In genomic region chr9:33044677-33045282, GRCh38 we compare ENCODE assay signal across 8 cellular contexts. TPM values are rescaled to one million over a fixed set of nuclear protein-coding genes. Genes with fewer than 3 reads are reported as not detected.
DNase-seq lines count a peak whose midpoint lies in the region; ATAC-seq and TF ChIP-seq lines count a peak whose summit lies in the region.

No MANE protein-coding gene starts in this region.

- H3K4me3 ChIP-seq in AG10803 (ENCODE audit: low read length) (peak overlapping the region; percentile 71), epithelial cell of proximal tubule (ENCODE audit: low read depth, low read length) (peak overlapping the region; percentile 69)
- H3K4me3 ChIP-seq in naive thymus-derived CD4-positive, alpha-beta T cell (ENCODE audit: low read length): peak overlapping the region; percentile 56

- H3K9me3 ChIP-seq in naive thymus-derived CD4-positive, alpha-beta T cell (ENCODE audit: control insufficient read depth in 2 of 3, low read length in 3 of 3): no peaks in the 10 kb centered on the region

- H3K27me3 ChIP-seq in naive thymus-derived CD4-positive, alpha-beta T cell (ENCODE audit: control insufficient read depth in 2 of 2, insufficient read depth in 2 of 2, low read length in 2 of 2): no peaks in the 10 kb centered on the region

- no peaks in the 10 kb centered on the region for H3K9me3 Mint-ChIP-seq in naive thymus-derived CD4-positive, alpha-beta T cell

- POLR2A ChIA-PET in RWPE1 (lab: Yijun Ruan, JAX; ENCODE audit: low non-redundant PET): interaction anchor here (1.4 kb wide), 1 partner anchor 20 kb away, joined by 3 read pairs; the partner anchor contains the start of gene DNAJA1
- POLR2A ChIA-PET in naive thymus-derived CD4-positive, alpha-beta T cell (lab: Charles Lee): interaction anchor here (0.8 kb wide), 1 partner anchor 31 kb away, joined by 3 read pairs; no protein-coding TSS in a partner anchor

- H3K27ac Mint-ChIP-seq in naive thymus-derived CD4-positive, alpha-beta T cell: peak overlapping the region; percentile 46 to 92 (median 68)

- peak overlapping the region; percentile 69 to 91 (median 82) for H3K4me3 Mint-ChIP-seq in naive thymus-derived CD4-positive, alpha-beta T cell

- peaks cover 0 to 21% (median 3%) of the 10 kb centered on the region in 3 experiments for H3K36me3 ChIP-seq in naive thymus-derived CD4-positive, alpha-beta T cell (ENCODE audit: control insufficient read depth in 2 of 3, insufficient read depth in 3 of 3, low read length in 3 of 3)

- no peak for ATAC-seq in naive thymus-derived CD4-positive, alpha-beta T cell
- ATAC-seq in GM21367 (IDR thresholded peaks at IDR 0.05; ENCODE audit: unreplicated experiment) (no peak), GM21786 (IDR thresholded peaks at IDR 0.05; ENCODE audit: unreplicated experiment) (no peak)

- intact Hi-C loops in naive thymus-derived CD4-positive, alpha-beta T cell (cut with micrococcal nuclease): loop anchor here in 1 of 2 donors (1.0 kb wide), 2 partner anchors 9 to 32 kb away; partner anchors contain the start of gene SMU1

- H3K27me3 Mint-ChIP-seq in naive thymus-derived CD4-positive, alpha-beta T cell: no peaks in the 10 kb centered on the region

- DNase-seq in AG10803 (ENCODE audit: low read depth) (peak; percentile 3), H4 (ENCODE audit: low spot score) (peak; percentile 13), RWPE1 (ENCODE audit: low spot score) (peak; percentile 48), epithelial cell of proximal tubule (ENCODE audit: low read depth) (no peak)
- DNase-seq in naive thymus-derived CD4-positive, alpha-beta T cell: no peak
- no peak for DNase-seq in activated CD4-positive, CD25-positive, alpha-beta regulatory T cell treated with anti-CD3 and anti-CD28 coated beads, Interleukin-2, amount 50 U/mL, for 72 hours

- H3K4me1 ChIP-seq in naive thymus-derived CD4-positive, alpha-beta T cell (ENCODE audit: control insufficient read depth in 2 of 2, insufficient read depth in 2 of 2, low read length in 2 of 2): peaks cover 0 to 6% of the 10 kb centered on the region in 2 donors

- TF ChIP-seq CTCF in AG10803 (conservative IDR thresholded peaks at IDR 0.05; ENCODE audit: low read length) (no peak; the same call in 1 of the 2 replicates), RWPE1 (conservative IDR thresholded peaks at IDR 0.05; ENCODE audit: low read depth) (peak; percentile 66), epithelial cell of proximal tubule (conservative IDR thresholded peaks at IDR 0.05; ENCODE audit: low read depth, low read length) (peak; percentile 57)

- peaks cover 9 to 30% (median 15%) of the 10 kb centered on the region in 5 donors for H3K36me3 Mint-ChIP-seq in naive thymus-derived CD4-positive, alpha-beta T cell

- peak overlapping the region; percentile 95 for H3K27ac ChIP-seq in RWPE1
- H3K27ac ChIP-seq in naive thymus-derived CD4-positive, alpha-beta T cell (ENCODE audit: low read depth, low read length): peak overlapping the region; percentile 68

- peaks cover 8 to 24% (median 19%) of the 10 kb centered on the region in 7 donors for H3K4me1 Mint-ChIP-seq in naive thymus-derived CD4-positive, alpha-beta T cell

- CTCF ChIA-PET in RWPE1 (lab: Yijun Ruan, JAX): interaction anchor here (0.6 kb wide), 1 partner anchor 15 kb away, joined by 3 read pairs; no protein-coding TSS in a partner anchor
- CTCF ChIA-PET in naive thymus-derived CD4-positive, alpha-beta T cell (lab: Charles Lee): no interaction called here

RNA-seq across cellular contexts. Expression of gene DNAJA1, which starts 19.7 kb away (rescaled TPM):
- total RNA-seq in H4 (2014; rRNA removed; shearing (Covaris generic)): 158 and 253 TPM in 2 replicates
- total RNA-seq in epithelial cell of proximal tubule: 149 and 227 TPM in 2 replicates
- 100 to 1,000 TPM in 3 of 5 experiments, 10 to 100 TPM in 2; 66.8 to 204 (median 119) TPM for total RNA-seq in naive thymus-derived CD4-positive, alpha-beta T cell
- polyA plus RNA-seq in naive thymus-derived CD4-positive, alpha-beta T cell: 100 to 1,000 TPM in 1 of 2 donors, 10 to 100 TPM in 1; 77.3 to 116 TPM

RNA-seq across cellular contexts. Expression of gene SMU1, which starts 31.7 kb away (rescaled TPM):
- 31.8 and 32.0 TPM in 2 replicates for total RNA-seq in H4 (2014; rRNA removed; shearing (Covaris generic))
- total RNA-seq in epithelial cell of proximal tubule: 14.4 and 17.9 TPM in 2 replicates
- total RNA-seq in naive thymus-derived CD4-positive, alpha-beta T cell: 10 to 100 TPM; 22.3 to 32.9 (median 25.6) TPM
- 10 to 100 TPM; 26.4 to 30.0 TPM for polyA plus RNA-seq in naive thymus-derived CD4-positive, alpha-beta T cell

RNA-seq across cellular contexts. Expression of gene APTX, which starts 43.4 kb away (rescaled TPM):
- total RNA-seq in H4 (2014; rRNA removed; shearing (Covaris generic)): 28.8 and 44.5 TPM in 2 replicates
- 20.9 and 39.8 TPM in 2 replicates for total RNA-seq in epithelial cell of proximal tubule
- 10 to 100 TPM; 17.6 to 32.0 (median 29.6) TPM for total RNA-seq in naive thymus-derived CD4-positive, alpha-beta T cell
- polyA plus RNA-seq in naive thymus-derived CD4-positive, alpha-beta T cell: 10 to 100 TPM; 24.2 to 31.6 TPM

Comparison
In these comparisons a context has a peak if more than half of its experiments do, and no peak if none do; other contexts are left out.
1. DNase-seq: peak in AG10803 (single experiment), H4 (single experiment) and RWPE1 (single experiment); none in epithelial cell of proximal tubule (single experiment), naive thymus-derived CD4-positive, alpha-beta T cell (0 of 9) and activated CD4-positive, CD25-positive, alpha-beta regulatory T cell treated with anti-CD3 and anti-CD28 coated beads, Interleukin-2, amount 50 U/mL, for 72 hours (single experiment).
2. Peak in every context shown above with its lines, with median percentiles within 50 percentile points of each other: H3K4me3 ChIP-seq.